In genomic region chr20:50844430-50845100, GRCh38 we compare ENCODE assay signal across 8 cellular contexts. TPM values are rescaled to one million over a fixed set of nuclear protein-coding genes. Genes with fewer than 3 reads are reported as not detected.
DNase-seq lines count a peak whose midpoint lies in the region; ATAC-seq, FAIRE-seq and TF ChIP-seq lines count a peak whose summit lies in the region.

No MANE protein-coding gene starts in this region.

- H3K36me3 ChIP-seq in ovary = no peaks in the 10 kb centered on the region

- intact Hi-C loops in ovary (cut with DNase I) = no loop called here

- H3K9me3 ChIP-seq in ovary = no peaks in the 10 kb centered on the region

- no peaks in the 10 kb centered on the region for H3K27me3 ChIP-seq in ovary

- TF ChIP-seq POLR2A in ovary (IDR thresholded peaks at IDR 0.05) = no peak

- H3K4me1 ChIP-seq in ovary (ENCODE audit: insufficient read depth) = peaks cover 12% of the 10 kb centered on the region

- no peak for TF ChIP-seq EP300 in ovary (IDR thresholded peaks at IDR 0.05)

- ATAC-seq in HG03159 (IDR thresholded peaks at IDR 0.05; ENCODE audit: unreplicated experiment) = peak; percentile 94

- no peak overlapping the region for H3K4me3 ChIP-seq in ovary

- peak; percentile 66 for FAIRE-seq in GM19239 (lab: Jason Lieb, UNC)

- WGBS in ovary, 3 donors = 78 to 87% (median 84%) methylated on average over 7 to 9 of the region's 9 CpGs

- DNase-seq in AG08395 (ENCODE audit: low spot score) = peak; percentile 20
- DNase-seq in GM19239 (ENCODE audit: insufficient read length, low spot score) = peak; percentile 82
- DNase-seq in activated T-cell treated with anti-CD3 and anti-CD28 coated beads for 24 hours (ENCODE audit: low read depth) = peak; percentile 23
- DNase-seq in lung microvascular endothelial cell (ENCODE audit: low read depth in 2 of 2) = peak; percentile 74 to 90
- DNase-seq in ovary = no peak
- DNase-seq in SIG-M5 (lab: John Stamatoyannopoulos, UW) = no peak
- no peak for DNase-seq in SKM-1 treated with dmso at 0.1 percent for 144 hours (lab: John Stamatoyannopoulos, UW; ENCODE audit: unreplicated experiment)

- no peak overlapping the region for H3K27ac ChIP-seq in ovary

- no peak for TF ChIP-seq CTCF in ovary (IDR thresholded peaks at IDR 0.05)

RNA-seq across cellular contexts. Expression of gene BCAS4, which starts 49.7 kb away (rescaled TPM):
- total RNA-seq in lung microvascular endothelial cell (0.60 and 0.87 TPM in 2 replicates), ovary (1 to 10 TPM; 2.0 to 9.1 (median 3.3) TPM)
- 1 to 10 TPM; 2.6 to 2.7 TPM for polyA plus RNA-seq in ovary

Comparison
In these comparisons a context has a peak if more than half of its experiments do, and no peak if none do; other contexts are left out.
1. DNase-seq: peak in AG08395 (single experiment), GM19239 (single experiment), activated T-cell treated with anti-CD3 and anti-CD28 coated beads for 24 hours (single experiment) and lung microvascular endothelial cell (2 of 2); none in ovary (0 of 5), SIG-M5 (single experiment) and SKM-1 treated with dmso at 0.1 percent for 144 hours (single experiment).